ENCODE assay signal across 1 cellular context in genomic region chr9:137611623-137612609, GRCh38.
TF ChIP-seq lines count a peak whose summit lies in the region.

No MANE protein-coding gene starts in this region.

TF ChIP-seq in IMR-90, 13 proteins besides CTCF, POLR2A, EP300 and RAD21:
- no peak for TF ChIP-seq MXI1 (IDR thresholded peaks at IDR 0.05; ENCODE audit: borderline replicate concordance, low read depth, low read length)
- TF ChIP-seq RCOR1 (IDR thresholded peaks at IDR 0.05; ENCODE audit: insufficient replicate concordance, low read length) = no peak
- TF ChIP-seq FOS (IDR thresholded peaks at IDR 0.05; ENCODE audit: low read depth, low read length) = no peak
- no peak for TF ChIP-seq SMC3 (IDR thresholded peaks at IDR 0.05; ENCODE audit: low read depth, low read length)
- no peak for TF ChIP-seq MAFK (IDR thresholded peaks at IDR 0.05; ENCODE audit: low read depth, low read length)
- TF ChIP-seq CEBPB (IDR thresholded peaks at IDR 0.05; ENCODE audit: low read depth, low read length) = no peak
- no peak for TF ChIP-seq MAZ (IDR thresholded peaks at IDR 0.05; ENCODE audit: borderline replicate concordance, low read depth, low read length)
- TF ChIP-seq, protein P1, sequence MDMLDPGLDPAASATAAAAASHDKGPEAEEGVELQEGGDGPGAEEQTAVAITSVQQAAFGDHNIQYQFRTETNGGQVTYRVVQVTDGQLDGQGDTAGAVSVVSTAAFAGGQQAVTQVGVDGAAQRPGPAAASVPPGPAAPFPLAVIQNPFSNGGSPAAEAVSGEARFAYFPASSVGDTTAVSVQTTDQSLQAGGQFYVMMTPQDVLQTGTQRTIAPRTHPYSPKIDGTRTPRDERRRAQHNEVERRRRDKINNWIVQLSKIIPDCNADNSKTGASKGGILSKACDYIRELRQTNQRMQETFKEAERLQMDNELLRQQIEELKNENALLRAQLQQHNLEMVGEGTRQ (IDR thresholded peaks at IDR 0.05; ENCODE audit: low read depth, low read length) = peak; percentile 72
- TF ChIP-seq BHLHE40 (IDR thresholded peaks at IDR 0.05; ENCODE audit: low read depth, low read length) = peak; percentile 69
- TF ChIP-seq, protein P2, sequence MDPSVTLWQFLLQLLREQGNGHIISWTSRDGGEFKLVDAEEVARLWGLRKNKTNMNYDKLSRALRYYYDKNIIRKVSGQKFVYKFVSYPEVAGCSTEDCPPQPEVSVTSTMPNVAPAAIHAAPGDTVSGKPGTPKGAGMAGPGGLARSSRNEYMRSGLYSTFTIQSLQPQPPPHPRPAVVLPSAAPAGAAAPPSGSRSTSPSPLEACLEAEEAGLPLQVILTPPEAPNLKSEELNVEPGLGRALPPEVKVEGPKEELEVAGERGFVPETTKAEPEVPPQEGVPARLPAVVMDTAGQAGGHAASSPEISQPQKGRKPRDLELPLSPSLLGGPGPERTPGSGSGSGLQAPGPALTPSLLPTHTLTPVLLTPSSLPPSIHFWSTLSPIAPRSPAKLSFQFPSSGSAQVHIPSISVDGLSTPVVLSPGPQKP (IDR thresholded peaks at IDR 0.05; ENCODE audit: borderline replicate concordance, low read depth, low read length) = no peak
TF ChIP-seq in IMR-90: peak in this region for 2.
